Comparison of ENCODE assay signal across 1 cellular context in the genomic region with DNA sequence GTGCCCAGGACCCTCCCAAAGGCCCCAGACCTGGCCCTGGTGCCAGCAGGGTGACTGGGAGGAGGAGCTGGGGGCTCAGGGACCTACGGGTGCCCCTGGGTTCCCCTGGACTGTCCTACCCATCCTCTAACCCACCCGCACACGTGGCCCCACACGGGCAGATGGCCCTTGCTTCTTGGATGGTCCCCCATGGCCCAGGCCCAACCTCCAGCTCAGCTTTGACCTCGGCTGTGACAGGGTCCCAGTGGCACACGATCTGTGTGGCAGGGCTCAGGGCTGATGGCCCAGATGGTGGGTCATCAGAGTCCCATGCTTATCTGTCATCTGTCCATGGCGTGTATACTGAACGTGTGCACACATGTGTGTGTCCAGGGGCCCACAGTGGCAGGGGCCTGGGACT.
TF ChIP-seq lines count a peak whose summit lies in the region.

No MANE protein-coding gene starts in this region.

TF ChIP-seq in K562, 482 proteins besides CTCF, POLR2A, EP300 and RAD21:
- TF ChIP-seq, protein P1, sequence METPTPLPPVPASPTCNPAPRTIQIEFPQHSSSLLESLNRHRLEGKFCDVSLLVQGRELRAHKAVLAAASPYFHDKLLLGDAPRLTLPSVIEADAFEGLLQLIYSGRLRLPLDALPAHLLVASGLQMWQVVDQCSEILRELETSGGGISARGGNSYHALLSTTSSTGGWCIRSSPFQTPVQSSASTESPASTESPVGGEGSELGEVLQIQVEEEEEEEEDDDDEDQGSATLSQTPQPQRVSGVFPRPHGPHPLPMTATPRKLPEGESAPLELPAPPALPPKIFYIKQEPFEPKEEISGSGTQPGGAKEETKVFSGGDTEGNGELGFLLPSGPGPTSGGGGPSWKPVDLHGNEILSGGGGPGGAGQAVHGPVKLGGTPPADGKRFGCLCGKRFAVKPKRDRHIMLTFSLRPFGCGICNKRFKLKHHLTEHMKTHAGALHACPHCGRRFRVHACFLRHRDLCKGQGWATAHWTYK (CRISPR knock-in tag; IDR thresholded peaks at IDR 0.05): no peak
- TF ChIP-seq IFI16 (CRISPR knock-in tag; IDR thresholded peaks at IDR 0.05) (no peak), ZBTB7A (IDR thresholded peaks at IDR 0.05; ENCODE audit: borderline replicate concordance, control insufficient read depth, low read depth, low read length) (no peak), FUS (optimal IDR thresholded peaks at IDR 0.05; ENCODE audit: low read depth, low read length) (no peak), SREBF2 (CRISPR knock-in tag; IDR thresholded peaks at IDR 0.05) (no peak), SRSF7 (optimal IDR thresholded peaks at IDR 0.05; ENCODE audit: low read depth, low read length) (no peak), PHTF2 (CRISPR knock-in tag; IDR thresholded peaks at IDR 0.05) (no peak), RBM34 (IDR thresholded peaks at IDR 0.05; ENCODE audit: borderline replicate concordance, insufficient read depth, low read length) (no peak), CEBPG (CRISPR knock-in tag; IDR thresholded peaks at IDR 0.05) (no peak), CEBPG (tag; conservative IDR thresholded peaks at IDR 0.05 in 1 of 2, IDR thresholded peaks at IDR 0.05 in 1 of 2) (no peak), ZNF561 (CRISPR knock-in tag; conservative IDR thresholded peaks at IDR 0.05) (no peak), ZNF224 (CRISPR knock-in tag; IDR thresholded peaks at IDR 0.05) (no peak), MCM3 (IDR thresholded peaks at IDR 0.05) (no peak), TAF7 (tag; IDR thresholded peaks at IDR 0.05) (no peak)
- TF ChIP-seq, protein P2, sequence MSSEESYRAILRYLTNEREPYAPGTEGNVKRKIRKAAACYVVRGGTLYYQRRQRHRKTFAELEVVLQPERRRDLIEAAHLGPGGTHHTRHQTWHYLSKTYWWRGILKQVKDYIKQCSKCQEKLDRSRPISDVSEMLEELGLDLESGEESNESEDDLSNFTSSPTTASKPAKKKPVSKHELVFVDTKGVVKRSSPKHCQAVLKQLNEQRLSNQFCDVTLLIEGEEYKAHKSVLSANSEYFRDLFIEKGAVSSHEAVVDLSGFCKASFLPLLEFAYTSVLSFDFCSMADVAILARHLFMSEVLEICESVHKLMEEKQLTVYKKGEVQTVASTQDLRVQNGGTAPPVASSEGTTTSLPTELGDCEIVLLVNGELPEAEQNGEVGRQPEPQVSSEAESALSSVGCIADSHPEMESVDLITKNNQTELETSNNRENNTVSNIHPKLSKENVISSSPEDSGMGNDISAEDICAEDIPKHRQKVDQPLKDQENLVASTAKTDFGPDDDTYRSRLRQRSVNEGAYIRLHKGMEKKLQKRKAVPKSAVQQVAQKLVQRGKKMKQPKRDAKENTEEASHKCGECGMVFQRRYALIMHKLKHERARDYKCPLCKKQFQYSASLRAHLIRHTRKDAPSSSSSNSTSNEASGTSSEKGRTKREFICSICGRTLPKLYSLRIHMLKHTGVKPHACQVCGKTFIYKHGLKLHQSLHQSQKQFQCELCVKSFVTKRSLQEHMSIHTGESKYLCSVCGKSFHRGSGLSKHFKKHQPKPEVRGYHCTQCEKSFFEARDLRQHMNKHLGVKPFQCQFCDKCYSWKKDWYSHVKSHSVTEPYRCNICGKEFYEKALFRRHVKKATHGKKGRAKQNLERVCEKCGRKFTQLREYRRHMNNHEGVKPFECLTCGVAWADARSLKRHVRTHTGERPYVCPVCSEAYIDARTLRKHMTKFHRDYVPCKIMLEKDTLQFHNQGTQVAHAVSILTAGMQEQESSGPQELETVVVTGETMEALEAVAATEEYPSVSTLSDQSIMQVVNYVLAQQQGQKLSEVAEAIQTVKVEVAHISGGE (CRISPR knock-in tag; IDR thresholded peaks at IDR 0.05): no peak
- TF ChIP-seq, protein P3, sequence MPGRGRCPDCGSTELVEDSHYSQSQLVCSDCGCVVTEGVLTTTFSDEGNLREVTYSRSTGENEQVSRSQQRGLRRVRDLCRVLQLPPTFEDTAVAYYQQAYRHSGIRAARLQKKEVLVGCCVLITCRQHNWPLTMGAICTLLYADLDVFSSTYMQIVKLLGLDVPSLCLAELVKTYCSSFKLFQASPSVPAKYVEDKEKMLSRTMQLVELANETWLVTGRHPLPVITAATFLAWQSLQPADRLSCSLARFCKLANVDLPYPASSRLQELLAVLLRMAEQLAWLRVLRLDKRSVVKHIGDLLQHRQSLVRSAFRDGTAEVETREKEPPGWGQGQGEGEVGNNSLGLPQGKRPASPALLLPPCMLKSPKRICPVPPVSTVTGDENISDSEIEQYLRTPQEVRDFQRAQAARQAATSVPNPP (IDR thresholded peaks at IDR 0.05; ENCODE audit: borderline replicate concordance, insufficient read depth, insufficient read length): no peak
